Comparison of ENCODE assay signal across 1 cellular context in genomic region chr19:47225746-47226425, GRCh38.
TF ChIP-seq lines count a peak whose summit lies in the region.

No MANE protein-coding gene starts in this region.

TF ChIP-seq in K562, 482 proteins besides CTCF, POLR2A, EP300 and RAD21 (continued from another document and continues in another):
- TF ChIP-seq ZNF592 (IDR thresholded peaks at IDR 0.05) = peak; percentile 49; the same call in 1 of the 2 replicates
- peak; percentile 99 for TF ChIP-seq CBX1 (IDR thresholded peaks at IDR 0.05; ENCODE audit: low read depth)
- TF ChIP-seq CEBPG (CRISPR knock-in tag; IDR thresholded peaks at IDR 0.05) = no peak
- TF ChIP-seq CEBPG (tag; conservative IDR thresholded peaks at IDR 0.05 in 1 of 2, IDR thresholded peaks at IDR 0.05 in 1 of 2) = peak in 1 of 2 experiments; percentile 58; a peak in 2 of 4 replicates
- TF ChIP-seq BRD9 (IDR thresholded peaks at IDR 0.05; ENCODE audit: low read depth, partially characterized antibody) = no peak
- TF ChIP-seq TSC22D4 (tag; IDR thresholded peaks at IDR 0.05) = no peak
- TF ChIP-seq RBM14 (IDR thresholded peaks at IDR 0.05; ENCODE audit: borderline replicate concordance, insufficient read depth, low read depth, low read length) = no peak
- TF ChIP-seq SNAPC5 (CRISPR knock-in tag; IDR thresholded peaks at IDR 0.05) = no peak
- no peak for TF ChIP-seq ESRRB (CRISPR knock-in tag; IDR thresholded peaks at IDR 0.05; ENCODE audit: borderline replicate concordance)
- TF ChIP-seq ZNF551 (CRISPR knock-in tag; IDR thresholded peaks at IDR 0.05) = no peak
- 0 out of 2 replicates have a peak, but pooled peaks have one; percentile 54 for TF ChIP-seq ZNF436 (CRISPR knock-in tag; IDR thresholded peaks at IDR 0.05)
- no peak for TF ChIP-seq SNIP1 (IDR thresholded peaks at IDR 0.05; ENCODE audit: low read depth)
- no peak for TF ChIP-seq ZNF217 (CRISPR knock-in tag; IDR thresholded peaks at IDR 0.05)
- TF ChIP-seq MYC (IDR thresholded peaks at IDR 0.05; ENCODE audit: low read depth, low read length) = peak; percentile 82
- no peak for TF ChIP-seq MYC (CRISPR knock-in tag; IDR thresholded peaks at IDR 0.05; ENCODE audit: borderline replicate concordance, low read depth)
- no peak; the same call in 1 of the 2 replicates for TF ChIP-seq ZNF609 (CRISPR knock-in tag; IDR thresholded peaks at IDR 0.05; ENCODE audit: borderline replicate concordance)
- TF ChIP-seq BCL6 (CRISPR knock-in tag; IDR thresholded peaks at IDR 0.05) = 0 out of 2 replicates have a peak, but pooled peaks have one; percentile 29
- no peak for TF ChIP-seq HMG20A (CRISPR knock-in tag; conservative IDR thresholded peaks at IDR 0.05)
- TF ChIP-seq MTA1 (IDR thresholded peaks at IDR 0.05; ENCODE audit: borderline replicate concordance) = no peak
- TF ChIP-seq KDM5B (IDR thresholded peaks at IDR 0.05; ENCODE audit: insufficient replicate concordance, low read depth, low read length) = peak; percentile 95
- no peak for TF ChIP-seq PATZ1 (CRISPR knock-in tag; IDR thresholded peaks at IDR 0.05; ENCODE audit: borderline replicate concordance)
- no peak; the same call in 1 of the 2 replicates for TF ChIP-seq SP1 (CRISPR knock-in tag; IDR thresholded peaks at IDR 0.05)
- no peak for TF ChIP-seq ZNF77 (CRISPR knock-in tag; IDR thresholded peaks at IDR 0.05)
- no peak for TF ChIP-seq ZNF586 (CRISPR knock-in tag; conservative IDR thresholded peaks at IDR 0.05)
- no peak for TF ChIP-seq ZNF280B (CRISPR knock-in tag; IDR thresholded peaks at IDR 0.05)
- TF ChIP-seq ZBTB1 (CRISPR knock-in tag; IDR thresholded peaks at IDR 0.05; ENCODE audit: borderline replicate concordance, low read depth) = peak; percentile 82; the same call in 1 of the 2 replicates
- peak; percentile 92 for TF ChIP-seq CGGBP1 (CRISPR knock-in tag; IDR thresholded peaks at IDR 0.05)
- no peak for TF ChIP-seq CCAR2 (IDR thresholded peaks at IDR 0.05; ENCODE audit: low read depth, low read length)
- TF ChIP-seq SMARCA5 (IDR thresholded peaks at IDR 0.05) = no peak; the same call in 1 of the 2 replicates
- TF ChIP-seq CBX8 (IDR thresholded peaks at IDR 0.05; ENCODE audit: borderline replicate concordance, extremely low read depth, low read depth, low read length, poor library complexity, severe bottlenecking) = no peak
- no peak for TF ChIP-seq FOXM1 (IDR thresholded peaks at IDR 0.05; ENCODE audit: low read depth)
- TF ChIP-seq FOXM1 (CRISPR knock-in tag; IDR thresholded peaks at IDR 0.05; ENCODE audit: low read depth) = 0 out of 2 replicates have a peak, but pooled peaks have one; percentile 0
- TF ChIP-seq ZNF347 (CRISPR knock-in tag; IDR thresholded peaks at IDR 0.05; ENCODE audit: low read depth) = no peak
- no peak for TF ChIP-seq BRCA1 (IDR thresholded peaks at IDR 0.05)
- TF ChIP-seq BRCA1 (CRISPR knock-in tag; IDR thresholded peaks at IDR 0.05) = no peak
- TF ChIP-seq TRIM25 (IDR thresholded peaks at IDR 0.05; ENCODE audit: borderline replicate concordance) = no peak
- TF ChIP-seq ZBTB43 (CRISPR knock-in tag; IDR thresholded peaks at IDR 0.05) = no peak
- TF ChIP-seq BMI1 (IDR thresholded peaks at IDR 0.05; ENCODE audit: low read length) = no peak
- TF ChIP-seq UBTF (IDR thresholded peaks at IDR 0.05; ENCODE audit: borderline replicate concordance in 1 of 2, low read depth in 2 of 2, low read length in 2 of 2) = peak; percentile 35 to 94; a peak in 2 of 4 replicates
- TF ChIP-seq ATF7 (IDR thresholded peaks at IDR 0.05) = peak; percentile 50; the same call in 1 of the 2 replicates
- no peak for TF ChIP-seq PTTG1 (tag; IDR thresholded peaks at IDR 0.05; ENCODE audit: low read depth)
- TF ChIP-seq PHB2 (IDR thresholded peaks at IDR 0.05; ENCODE audit: low read depth) = no peak
- no peak; the same call in 1 of the 2 replicates for TF ChIP-seq KAT7 (CRISPR knock-in tag; IDR thresholded peaks at IDR 0.05; ENCODE audit: borderline replicate concordance)
- no peak for TF ChIP-seq HNRNPUL1 (IDR thresholded peaks at IDR 0.05; ENCODE audit: low read length)
